8 cellular contexts compared by ENCODE assay signal in genomic region chr2:235766206-235766794, GRCh38.
DNase-seq lines count a peak whose midpoint lies in the region; ATAC-seq and TF ChIP-seq lines count a peak whose summit lies in the region.

No MANE protein-coding gene starts in this region.

- no peaks in the 10 kb centered on the region for H3K4me1 Mint-ChIP-seq in activated T-cell treated with anti-CD3 and anti-CD28 coated beads, Interleukin-2, amount 50 U/mL, for 72 hours (ENCODE audit: low read depth)

- H3K9me3 Mint-ChIP-seq in activated T-cell treated with anti-CD3 and anti-CD28 coated beads, Interleukin-2, amount 50 U/mL, for 72 hours: no peaks in the 10 kb centered on the region

- POLR2A ChIA-PET in AG04450 (lab: Yijun Ruan, JAX): interaction anchor here (0.7 kb wide), 1 partner anchor 414 kb away, joined by 4 read pairs; no protein-coding TSS in a partner anchor

- H3K36me3 Mint-ChIP-seq in activated T-cell treated with anti-CD3 and anti-CD28 coated beads, Interleukin-2, amount 50 U/mL, for 72 hours (ENCODE audit: insufficient read depth in 2 of 2): no peaks in the 10 kb centered on the region

- DNase-seq in AG04450 (ENCODE audit: low read depth, low spot score) (peak; percentile 57), HuH-7 (ENCODE audit: low spot score) (peak; percentile 82), NOMO-1 treated with dmso at 0.1 percent for 144 hours (lab: John Stamatoyannopoulos, UW; ENCODE audit: unreplicated experiment) (peak; percentile 11), foreskin keratinocyte (peak in 1 of 2 donors; percentile 60), non-pigmented ciliary epithelial cell (ENCODE audit: low read depth) (peak; percentile 40), upper lobe of left lung (no peak)
- DNase-seq in activated T-cell treated with anti-CD3 and anti-CD28 coated beads, Interleukin-2, amount 50 U/mL, for 72 hours: peak; percentile 31 to 67

- no peak overlapping the region for H3K4me3 ChIP-seq in AG04450 (ENCODE audit: low read depth, low read length)
- H3K4me3 ChIP-seq in upper lobe of left lung: no peak overlapping the region

- H3K27ac ChIP-seq in AG04450 (ENCODE audit: low read depth, low read length) (no peak overlapping the region), foreskin keratinocyte (no peak overlapping the region), upper lobe of left lung (no peak overlapping the region)

- no peak for TF ChIP-seq POLR2A in upper lobe of left lung (IDR thresholded peaks at IDR 0.05)

- no peak for TF ChIP-seq EP300 in upper lobe of left lung (IDR thresholded peaks at IDR 0.05)

- TF ChIP-seq CTCF in AG04450 (IDR thresholded peaks at IDR 0.05; ENCODE audit: low read depth, low read length) (peak; percentile 87), foreskin keratinocyte (conservative IDR thresholded peaks at IDR 0.05) (peak; percentile 88), upper lobe of left lung (IDR thresholded peaks at IDR 0.05) (peak; percentile 68 to 98 (median 88))

- no peak overlapping the region for H3K4me3 Mint-ChIP-seq in activated T-cell treated with anti-CD3 and anti-CD28 coated beads, Interleukin-2, amount 50 U/mL, for 72 hours

- 10 to 15% methylated on average over 11 of the region's 11 CpGs for WGBS in upper lobe of left lung, 2 donors

- no peak overlapping the region for H3K27ac Mint-ChIP-seq in activated T-cell treated with anti-CD3 and anti-CD28 coated beads, Interleukin-2, amount 50 U/mL, for 72 hours

- H3K9me3 ChIP-seq in AG04450 (ENCODE audit: control insufficient read depth, insufficient read depth, low read length): no peaks in the 10 kb centered on the region
- H3K9me3 ChIP-seq in upper lobe of left lung: no peaks in the 10 kb centered on the region

- CTCF ChIA-PET in AG04450 (lab: Charles Lee): interaction anchor here (0.5 to 5.0 kb wide), 30 partner anchors 9 to 1307 kb away, joined by 3 to 67 read pairs (median 4); no protein-coding TSS in a partner anchor

- no peaks in the 10 kb centered on the region for H3K27me3 Mint-ChIP-seq in activated T-cell treated with anti-CD3 and anti-CD28 coated beads, Interleukin-2, amount 50 U/mL, for 72 hours (ENCODE audit: low read depth)

- ATAC-seq in GM18511 (IDR thresholded peaks at IDR 0.05; ENCODE audit: unreplicated experiment) (peak; percentile 73), foreskin keratinocyte (peak; percentile 77), upper lobe of left lung (ENCODE audit: low FRiP score in 2 of 2) (peak; percentile 82 to 91)
- peak; percentile 62 to 64 for ATAC-seq in activated T-cell treated with anti-CD3 and anti-CD28 coated beads, Interleukin-2, amount 50 U/mL, for 72 hours (replicated peaks in 1 of 2)

- H3K36me3 ChIP-seq in upper lobe of left lung: peaks cover 0 to 21% (median 1%) of the 10 kb centered on the region in 4 donors

- H3K4me1 ChIP-seq in foreskin keratinocyte (no peaks in the 10 kb centered on the region), upper lobe of left lung (peaks cover 0 to 4% (median 0%) of the 10 kb centered on the region in 4 donors)

- H3K27me3 ChIP-seq in AG04450 (ENCODE audit: control insufficient read depth, insufficient read depth, low read length) (no peaks in the 10 kb centered on the region), foreskin keratinocyte (no peaks in the 10 kb centered on the region), upper lobe of left lung (no peaks in the 10 kb centered on the region)

Comparison
In these comparisons a context has a peak if more than half of its experiments do, and no peak if none do; other contexts are left out.
1. DNase-seq: peak in AG04450 (single experiment), HuH-7 (single experiment), NOMO-1 treated with dmso at 0.1 percent for 144 hours (single experiment), activated T-cell treated with anti-CD3 and anti-CD28 coated beads, Interleukin-2, amount 50 U/mL, for 72 hours (2 of 2) and non-pigmented ciliary epithelial cell (single experiment); none in upper lobe of left lung (0 of 2).
2. Peak in every context shown above with its lines, with median percentiles within 50 percentile points of each other: CTCF ChIP-seq and ATAC-seq.